In the genomic region with DNA sequence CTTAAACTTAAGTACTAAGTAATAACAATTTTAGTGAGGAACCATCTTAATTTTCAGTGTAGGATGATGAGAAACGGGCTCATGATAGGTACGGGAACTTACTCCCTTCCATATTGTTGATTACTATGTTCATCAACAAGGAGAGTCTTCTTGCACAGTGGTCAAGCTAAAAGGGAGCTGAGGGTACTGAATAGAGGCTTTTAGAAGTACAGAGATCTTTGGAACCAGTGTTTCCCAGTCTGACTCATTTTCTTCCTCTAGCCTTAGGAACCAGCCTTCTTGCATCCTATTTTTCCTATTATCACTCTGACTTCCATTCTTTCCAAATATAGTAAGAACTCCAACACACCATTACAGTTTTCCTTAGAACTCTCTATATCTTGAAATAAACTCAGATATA, we compare ENCODE assay signal across 19 cellular contexts. TPM values are rescaled to one million over a fixed set of nuclear protein-coding genes. Genes with fewer than 3 reads are reported as not detected.
DNase-seq lines count a peak whose midpoint lies in the region; ATAC-seq lines count a peak whose summit lies in the region.
"Had no signal": no experiment of that assay in that cellular context is flagged by ENCODE, and none has a peak within 500 bp of the region (broad histone marks: within the 10 kb centered on the region; RNA-seq: fewer than 3 reads in every experiment).

No MANE protein-coding gene starts in this region.

- no peak for ATAC-seq in GM19023 (IDR thresholded peaks at IDR 0.05; ENCODE audit: unreplicated experiment)
- ATAC-seq: CD8-positive, alpha-beta T cell; GM12878 had no signal

- DNase-seq in RPMI7951 (ENCODE audit: low read depth), result peak; percentile 12
- DNase-seq in foreskin melanocyte, result peak; percentile 85
- no peak for DNase-seq in C1 segment of cervical spinal cord (lab: John Stamatoyannopoulos, UW)
- DNase-seq in mesenteric fat pad (ENCODE audit: low spot score), result no peak
- DNase-seq: 8988T; ACHN; BE2C; CD4-positive, alpha-beta T cell; CD8-positive, alpha-beta T cell; COR-L47; DMS 273 treated with DMSO at 0.1 percent for 48 hours; DMS153; DMS53; DMS79; DND-41; EL; GDM1 had no signal

RNA-seq across cellular contexts. Expression of gene SEMA3D, which starts 17.6 kb away (rescaled TPM):
- total RNA-seq in RPMI7951 (2014; rRNA removed; shearing (Covaris generic)), result 2.4 and 2.6 TPM in 2 replicates
- total RNA-seq in mesenteric fat pad, result 1.9 TPM
- total RNA-seq: CD4-positive, alpha-beta T cell; CD8-positive, alpha-beta T cell; GM12878 had no signal

Comparison
In these comparisons a context has a peak if more than half of its experiments do, and no peak if none do; other contexts are left out.
1. DNase-seq: peak in RPMI7951 (single experiment) and foreskin melanocyte (single experiment); none in C1 segment of cervical spinal cord (0 of 14) and mesenteric fat pad (single experiment).